In the genomic region with DNA sequence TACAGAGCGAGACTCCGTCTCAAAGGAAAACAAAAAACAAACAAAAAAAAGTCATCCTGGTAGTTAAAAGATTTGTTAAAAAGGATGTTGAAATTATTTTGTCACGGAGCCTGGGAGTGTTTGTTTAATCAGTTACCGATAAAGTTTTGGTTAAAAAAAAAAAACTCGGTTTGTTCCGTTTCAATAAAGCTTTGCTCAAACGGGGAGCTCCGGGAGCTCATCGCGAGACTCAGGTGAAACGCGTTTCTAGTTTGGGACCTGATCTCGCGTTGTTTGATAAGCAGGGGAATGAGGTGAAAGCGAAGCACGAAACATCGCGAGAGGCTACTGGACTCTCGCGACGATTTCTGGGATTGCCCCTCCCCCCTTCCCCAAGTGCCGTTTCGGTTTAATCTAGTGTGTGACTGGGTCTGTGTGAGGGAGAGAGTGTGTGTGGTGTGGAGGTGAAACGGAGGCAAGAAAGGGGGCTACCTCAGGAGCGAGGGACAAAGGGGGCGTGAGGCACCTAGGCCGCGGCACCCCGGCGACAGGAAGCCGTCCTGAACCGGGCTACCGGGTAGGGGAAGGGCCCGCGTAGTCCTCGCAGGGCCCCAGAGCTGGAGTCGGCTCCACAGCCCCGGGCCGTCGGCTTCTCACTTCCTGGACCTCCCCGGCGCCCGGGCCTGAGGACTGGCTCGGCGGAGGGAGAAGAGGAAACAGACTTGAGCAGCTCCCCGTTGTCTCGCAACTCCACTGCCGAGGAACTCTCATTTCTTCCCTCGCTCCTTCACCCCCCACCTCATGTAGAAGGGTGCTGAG, we compare ENCODE assay signal across 8 cellular contexts. TPM values are rescaled to one million over a fixed set of nuclear protein-coding genes. Genes with fewer than 3 reads are reported as not detected.
DNase-seq lines count a peak whose midpoint lies in the region; ATAC-seq and TF ChIP-seq lines count a peak whose summit lies in the region.

TSS of gene CDK12 (plus strand) at position 374 of the 798 bp plus-strand sequence. CDS start 586 bp downstream, outside the sequence.

- H3K9me3 ChIP-seq in OCI-LY3 (ENCODE audit: insufficient read depth, low read length), result no peaks in the 10 kb centered on the region

- peak within 1 kb of the TSS; percentile 91 for H3K27ac ChIP-seq in OCI-LY3 (ENCODE audit: low read length)

- peak within 1 kb of the TSS; percentile 95 for H3K4me3 ChIP-seq in OCI-LY3 (ENCODE audit: low read length)

- H3K36me3 Mint-ChIP-seq in endothelial cell (ENCODE audit: low read depth, unreplicated experiment), result peaks cover 17% of the 10 kb centered on the region
- no peaks in the 10 kb centered on the region for H3K36me3 Mint-ChIP-seq in mesothelial cell of epicardium

- peak within 1 kb of the TSS; percentile 99 for H3K27ac Mint-ChIP-seq in endothelial cell (ENCODE audit: unreplicated experiment)
- H3K27ac Mint-ChIP-seq in mesothelial cell of epicardium, result peak within 1 kb of the TSS; percentile 100

- no peaks in the 10 kb centered on the region for H3K27me3 ChIP-seq in OCI-LY3 (ENCODE audit: low read depth, low read length)

- H4K20me1 ChIP-seq in OCI-LY3 (ENCODE audit: insufficient read depth, low read length), result peaks cover 36% of the 10 kb centered on the region

- DNase-seq in Caki2 (ENCODE audit: low read depth), result peak; percentile 99
- DNase-seq in HuH-7 (ENCODE audit: low spot score), result peak; percentile 82
- DNase-seq in activated CD8-positive, alpha-beta memory T cell treated with anti-CD3 and anti-CD28 coated beads, Interleukin-2, amount 50 U/mL, for 48 hours, result peak; percentile 93
- peak; percentile 92 for DNase-seq in endothelial cell (ENCODE audit: low spot score)
- peak; percentile 88 to 93 for DNase-seq in mesothelial cell of epicardium (ENCODE audit: low spot score in 2 of 2, unreplicated experiment in 2 of 2)
- peak; percentile 86 to 88 for DNase-seq in stimulated activated CD8-positive, alpha-beta memory T cell treated with anti-CD3 and anti-CD28 coated beads, Interleukin-15, amount 100 ng/mL, for 48 hours (ENCODE audit: low read depth in 2 of 2)

- peaks cover 18% of the 10 kb centered on the region for H3K4me1 ChIP-seq in OCI-LY3 (ENCODE audit: low read length)

- H2AFZ ChIP-seq in OCI-LY3 (ENCODE audit: low read depth, low read length), result peak within 1 kb of the TSS; percentile 55

- H3K4me2 ChIP-seq in OCI-LY3 (ENCODE audit: low read length), result peak within 1 kb of the TSS; percentile 97

- H3K36me3 ChIP-seq in OCI-LY3 (replicated peaks; ENCODE audit: low read depth, low read length), result peaks cover 24% of the 10 kb centered on the region

- in situ Hi-C loops in Caki2 (cut with HindIII; ENCODE audit: low pct_unique_long_range_greater_than_20kb, low sequenced_read_pairs), result no loop called here

- peaks cover 51% of the 10 kb centered on the region for H3K79me2 ChIP-seq in OCI-LY3 (ENCODE audit: low read length)

- no peak for TF ChIP-seq CTCF in OCI-LY3 (IDR thresholded peaks at IDR 0.05; ENCODE audit: low read depth, low read length)
- no peak for TF ChIP-seq CTCF in endothelial cell (IDR thresholded peaks at IDR 0.05; ENCODE audit: unreplicated experiment)
- TF ChIP-seq CTCF in mesothelial cell of epicardium (IDR thresholded peaks at IDR 0.05; ENCODE audit: unreplicated experiment), result no peak

- H3K27me3 Mint-ChIP-seq in endothelial cell (ENCODE audit: unreplicated experiment) (peaks cover 3% of the 10 kb centered on the region), mesothelial cell of epicardium (ENCODE audit: low read depth) (no peaks in the 10 kb centered on the region)

- peaks cover 20% of the 10 kb centered on the region for H3K4me1 Mint-ChIP-seq in endothelial cell (ENCODE audit: unreplicated experiment)
- peaks cover 28% of the 10 kb centered on the region for H3K4me1 Mint-ChIP-seq in mesothelial cell of epicardium

- peak within 1 kb of the TSS; percentile 99 for H3K4me3 Mint-ChIP-seq in endothelial cell (ENCODE audit: unreplicated experiment)
- H3K4me3 Mint-ChIP-seq in mesothelial cell of epicardium, result peak within 1 kb of the TSS; percentile 96

- H3K9ac ChIP-seq in OCI-LY3 (ENCODE audit: low read length), result peak within 1 kb of the TSS; percentile 96

- ATAC-seq in GM21447 (IDR thresholded peaks at IDR 0.05; ENCODE audit: unreplicated experiment), result peak; percentile 71

- no peaks in the 10 kb centered on the region for H3K9me3 Mint-ChIP-seq in endothelial cell (ENCODE audit: unreplicated experiment)
- no peaks in the 10 kb centered on the region for H3K9me3 Mint-ChIP-seq in mesothelial cell of epicardium

RNA-seq across cellular contexts. Expression of gene CDK12, which starts in this region (rescaled TPM):
- 13.3 and 14.5 TPM in 2 replicates for total RNA-seq in Caki2 (2014; rRNA removed; shearing (Covaris generic); ENCODE audit: low replicate concordance)
- total RNA-seq in endothelial cell (ENCODE audit: unreplicated experiment) (63.0 TPM), mesothelial cell of epicardium (91.5 to 93.4 TPM (median 93.1 TPM) in 3 replicates)

Comparison
In these comparisons a context has a peak if more than half of its experiments do, and no peak if none do; other contexts are left out.
1. Peak in every context shown above with its lines: DNase-seq, ATAC-seq, H3K4me3 ChIP-seq and H3K27ac ChIP-seq.